ENCODE assay signal across 22 cellular contexts in genomic region chr11:7905549-7905948, GRCh38. TPM values are rescaled to one million over a fixed set of nuclear protein-coding genes. Genes with fewer than 3 reads are reported as not detected.
A peak's percentile ranks its signal among the peaks of the same experiment; 100 is the strongest.
DNase-seq lines count a peak whose midpoint lies in the region; ATAC-seq and TF ChIP-seq lines count a peak whose summit lies in the region.
"Had no signal": no experiment of that assay in that cellular context is flagged by ENCODE, and none has a peak within 500 bp of the region (broad histone marks: within the 10 kb centered on the region; RNA-seq: fewer than 3 reads in every experiment).

No MANE protein-coding gene starts in this region.

- in situ Hi-C loops in Panc1 (cut with HindIII; ENCODE audit: low pct_unique_long_range_greater_than_20kb, low sequenced_read_pairs): no loop called here

- no peak for TF ChIP-seq POLR2A in esophagus squamous epithelium (IDR thresholded peaks at IDR 0.05)

- H3K9me3 ChIP-seq in Panc1 (ENCODE audit: control insufficient read depth, insufficient read depth, low read depth, low read length) (no peaks in the 10 kb centered on the region), esophagus squamous epithelium (no peaks in the 10 kb centered on the region), neural progenitor cell (ENCODE audit: low read depth) (no peaks in the 10 kb centered on the region)
- H3K9me3 ChIP-seq: MG63, Peyer's patch had no signal

- CTCF ChIA-PET in Calu3 (lab: Charles Lee): interaction anchor here (0.7 to 3.2 kb wide), 5 partner anchors 12 to 194 kb away, joined by 3 to 30 read pairs (median 7); partner anchors contain the start of gene EIF3F
- CTCF ChIA-PET in Panc1 (lab: Charles Lee): interaction anchor here (1.5 kb wide), 1 partner anchor 81 kb away, joined by 6 read pairs; the partner anchor contains the start of gene EIF3F
- CTCF ChIA-PET in activated CD8-positive, alpha-beta memory T cell treated with anti-CD3 and anti-CD28 coated beads, Interleukin-2, amount 10 ng/mL, durations not matched to agents 7 days and 5 days (lab: Charles Lee): interaction anchor here (1.4 kb wide), 2 partner anchors 12 to 81 kb away, joined by 3 to 4 read pairs; partner anchors contain the start of gene EIF3F

- H3K79me2 ChIP-seq in neural progenitor cell (ENCODE audit: low read depth): no peaks in the 10 kb centered on the region

- no peak for TF ChIP-seq CTCF in Calu3 (IDR thresholded peaks at IDR 0.05; ENCODE audit: unreplicated experiment)
- TF ChIP-seq CTCF in Panc1 (IDR thresholded peaks at IDR 0.05): no peak
- no peak for TF ChIP-seq CTCF in esophagus squamous epithelium (IDR thresholded peaks at IDR 0.05)
- TF ChIP-seq CTCF in neural progenitor cell (IDR thresholded peaks at IDR 0.05): no peak
- no peak for TF ChIP-seq CTCF in GM20000 (IDR thresholded peaks at IDR 0.05; ENCODE audit: extremely low read depth, missing control alignments)

- POLR2A ChIA-PET in Panc1 (lab: Charles Lee): no interaction called here

- no peak overlapping the region for H3K9ac ChIP-seq in neural progenitor cell

- BruUV-seq in Calu3 (replicated peaks; lab: Mats Ljungman, UMichigan) (no TSS peak), Panc1 (replicated peaks; lab: Mats Ljungman, UMichigan) (no TSS peak)

- WGBS in esophagus squamous epithelium, 2 donors: 39 to 51% methylated on average over 7 to 9 of the region's 9 CpGs

- no peaks in the 10 kb centered on the region for H3K36me3 ChIP-seq in Panc1 (ENCODE audit: control insufficient read depth, insufficient read depth, low read length)
- H3K36me3 ChIP-seq in esophagus squamous epithelium: no peaks in the 10 kb centered on the region
- H3K36me3 ChIP-seq in neural progenitor cell: no peaks in the 10 kb centered on the region
- H3K36me3 ChIP-seq: MG63, Peyer's patch had no signal

- H3K27ac ChIP-seq in Panc1 (ENCODE audit: low read length) (no peak overlapping the region), esophagus squamous epithelium (peak overlapping the region in 3 of 4 donors; percentile 5 to 28 (median 6)), neural progenitor cell (no peak overlapping the region)
- H3K27ac ChIP-seq: Peyer's patch, VCaP had no signal

- H2AFZ ChIP-seq in neural progenitor cell (replicated peaks): peak overlapping the region; percentile 86

- peak overlapping the region; percentile 4 for H3K4me2 ChIP-seq in neural progenitor cell

- H3K36me3 Mint-ChIP-seq in Calu3 (ENCODE audit: insufficient read depth, unreplicated experiment) (no peaks in the 10 kb centered on the region), neural progenitor cell (no peaks in the 10 kb centered on the region)
- H3K36me3 Mint-ChIP-seq in activated CD8-positive, alpha-beta memory T cell treated with anti-CD3 and anti-CD28 coated beads, Interleukin-2, amount 10 ng/mL, durations not matched to agents 7 days and 5 days: no peaks in the 10 kb centered on the region
- H3K36me3 Mint-ChIP-seq: CD4-positive, CD25-positive, alpha-beta regulatory T cell; natural killer cell treated with Interleukin-12 subunit alpha and Interleukin-12 subunit beta and Interleukin-15 and Interleukin-18, amount 100 ng/mL, for 72 hours had no signal

- H3K27me3 ChIP-seq in Panc1 (ENCODE audit: control insufficient read depth, insufficient read depth, low read length): no peaks in the 10 kb centered on the region; the same call in 1 of the 2 replicates
- H3K27me3 ChIP-seq in esophagus squamous epithelium: no peaks in the 10 kb centered on the region
- no peaks in the 10 kb centered on the region for H3K27me3 ChIP-seq in neural progenitor cell
- H3K27me3 ChIP-seq: MG63, Peyer's patch had no signal

- intact Hi-C loops in Calu3 (cut with micrococcal nuclease; ENCODE audit: unreplicated experiment) (no loop called here), Panc1 (cut with micrococcal nuclease; ENCODE audit: unreplicated experiment) (no loop called here), esophagus squamous epithelium (cut with DNase I) (no loop called here)

- H4K20me1 ChIP-seq in neural progenitor cell (ENCODE audit: low read depth): no peaks in the 10 kb centered on the region

- H3K27ac Mint-ChIP-seq in Calu3 (ENCODE audit: unreplicated experiment): peak overlapping the region; percentile 65
- H3K27ac Mint-ChIP-seq in neural progenitor cell: peak overlapping the region; percentile 92
- H3K27ac Mint-ChIP-seq in activated CD8-positive, alpha-beta memory T cell treated with anti-CD3 and anti-CD28 coated beads, Interleukin-2, amount 10 ng/mL, durations not matched to agents 7 days and 5 days: no peak overlapping the region
- H3K27ac Mint-ChIP-seq: CD4-positive, CD25-positive, alpha-beta regulatory T cell; natural killer cell treated with Interleukin-12 subunit alpha and Interleukin-12 subunit beta and Interleukin-15 and Interleukin-18, amount 100 ng/mL, for 72 hours had no signal

- H3K4me3 ChIP-seq in Panc1 (ENCODE audit: low read depth in 2 of 2, low read length in 2 of 2) (no peak overlapping the region), esophagus squamous epithelium (no peak overlapping the region), neural progenitor cell (no peak overlapping the region)
- H3K4me3 ChIP-seq: MG63, Peyer's patch had no signal

- H3K4me1 ChIP-seq in Panc1 (ENCODE audit: control insufficient read depth, insufficient read depth, low read length) (no peaks in the 10 kb centered on the region), esophagus squamous epithelium (peaks cover 0 to 18% (median 2%) of the 10 kb centered on the region in 3 donors), neural progenitor cell (peaks cover 44% of the 10 kb centered on the region)
- H3K4me1 ChIP-seq: Peyer's patch had no signal

- H3K9me3 Mint-ChIP-seq in Calu3 (ENCODE audit: low read depth, unreplicated experiment) (no peaks in the 10 kb centered on the region), neural progenitor cell (no peaks in the 10 kb centered on the region)
- no peaks in the 10 kb centered on the region for H3K9me3 Mint-ChIP-seq in activated CD8-positive, alpha-beta memory T cell treated with anti-CD3 and anti-CD28 coated beads, Interleukin-2, amount 10 ng/mL, durations not matched to agents 7 days and 5 days (ENCODE audit: low read depth)
- H3K9me3 Mint-ChIP-seq: CD4-positive, CD25-positive, alpha-beta regulatory T cell; natural killer cell treated with Interleukin-12 subunit alpha and Interleukin-12 subunit beta and Interleukin-15 and Interleukin-18, amount 100 ng/mL, for 72 hours had no signal

- ATAC-seq in Panc1 (peak; percentile 42; the same call in 1 of the 2 replicates), HG03439 (IDR thresholded peaks at IDR 0.05; ENCODE audit: unreplicated experiment) (no peak)
- no peak for ATAC-seq in activated CD8-positive, alpha-beta memory T cell treated with anti-CD3 and anti-CD28 coated beads, Interleukin-2, amount 10 ng/mL, durations not matched to agents 7 days and 5 days
- ATAC-seq: natural killer cell treated with Interleukin-12 subunit alpha and Interleukin-12 subunit beta and Interleukin-15 and Interleukin-18, amount 100 ng/mL, for 72 hours; right cardiac atrium had no signal

- DNase-seq in Calu3 (no peak), Panc1 (ENCODE audit: low read depth, low spot score) (no peak), esophagus squamous epithelium (lab: John Stamatoyannopoulos, UW) (no peak), neural progenitor cell (ENCODE audit: low spot score) (no peak), GM20000 (ENCODE audit: low spot score) (no peak)
- no peak for DNase-seq in activated naive CD4-positive, alpha-beta T cell treated with Interleukin-2 at 50 U/mL for 16 hours
- no peak for DNase-seq in activated CD8-positive, alpha-beta memory T cell treated with anti-CD3 and anti-CD28 coated beads, Interleukin-2, amount 10 ng/mL, durations not matched to agents 7 days and 5 days
- DNase-seq: activated gamma-delta T cell; CD4-positive, CD25-positive, alpha-beta regulatory T cell; hippocampal formation; MG63; NCI-H2029 treated with DMSO at 0.1 percent for 48 hours; NCI-H510A treated with DMSO at 0.1 percent for 48 hours; Peyer's patch; right cardiac atrium; stimulated activated CD4-positive, alpha-beta T cell treated with anti-CD3 and anti-CD28 coated beads, Interleukin-2, amount 100 ng/mL, for 48 hours had no signal

- H3K27me3 Mint-ChIP-seq in Calu3 (ENCODE audit: unreplicated experiment) (no peaks in the 10 kb centered on the region), neural progenitor cell (ENCODE audit: insufficient read depth, low read depth) (peaks cover 3% of the 10 kb centered on the region)
- peaks cover 56% of the 10 kb centered on the region for H3K27me3 Mint-ChIP-seq in activated CD8-positive, alpha-beta memory T cell treated with anti-CD3 and anti-CD28 coated beads, Interleukin-2, amount 10 ng/mL, durations not matched to agents 7 days and 5 days

- H3K4me3 Mint-ChIP-seq in Calu3 (ENCODE audit: low read depth, unreplicated experiment) (peak overlapping the region; percentile 24), neural progenitor cell (no peak overlapping the region)
- no peak overlapping the region for H3K4me3 Mint-ChIP-seq in activated CD8-positive, alpha-beta memory T cell treated with anti-CD3 and anti-CD28 coated beads, Interleukin-2, amount 10 ng/mL, durations not matched to agents 7 days and 5 days
- H3K4me3 Mint-ChIP-seq: CD4-positive, CD25-positive, alpha-beta regulatory T cell; natural killer cell treated with Interleukin-12 subunit alpha and Interleukin-12 subunit beta and Interleukin-15 and Interleukin-18, amount 100 ng/mL, for 72 hours had no signal

- H3K4me1 Mint-ChIP-seq in Calu3 (ENCODE audit: low read depth, unreplicated experiment): peaks cover 32% of the 10 kb centered on the region
- peaks cover 39% of the 10 kb centered on the region for H3K4me1 Mint-ChIP-seq in neural progenitor cell
- H3K4me1 Mint-ChIP-seq in activated CD8-positive, alpha-beta memory T cell treated with anti-CD3 and anti-CD28 coated beads, Interleukin-2, amount 10 ng/mL, durations not matched to agents 7 days and 5 days: no peaks in the 10 kb centered on the region

- H3F3A ChIP-seq in neural progenitor cell (ENCODE audit: low read depth): peaks cover 21% of the 10 kb centered on the region

RNA-seq across cellular contexts. Expression of gene OR10A6, which starts 25.5 kb away (rescaled TPM):
- total RNA-seq in Calu3 (2022) (not detected in 2 replicates), Panc1 (2021; ENCODE audit: unreplicated experiment) (not detected), esophagus squamous epithelium (not detected), neural progenitor cell (ENCODE audit: low replicate concordance) (not detected in 2 replicates)
- not detected for polyA plus RNA-seq in Panc1 (2012; ENCODE audit: insufficient read length)
- not detected for total RNA-seq in activated CD8-positive, alpha-beta memory T cell treated with anti-CD3 and anti-CD28 coated beads, Interleukin-2, amount 10 ng/mL, durations not matched to agents 7 days and 5 days
- total RNA-seq: CD4-positive, CD25-positive, alpha-beta regulatory T cell; dermis blood vessel endothelial cell; HT-29; natural killer cell treated with Interleukin-12 subunit alpha and Interleukin-12 subunit beta and Interleukin-15 and Interleukin-18, amount 100 ng/mL, for 72 hours; Peyer's patch; right cardiac atrium; ureter had no signal
- polyA plus RNA-seq: CD4-positive, CD25-positive, alpha-beta regulatory T cell; right cardiac atrium had no signal

RNA-seq across cellular contexts. Expression of gene OR10A3, which starts 36.0 kb away (rescaled TPM):
- total RNA-seq in Calu3 (2022) (not detected in 2 replicates), Panc1 (2021; ENCODE audit: unreplicated experiment) (not detected), esophagus squamous epithelium (not detected), neural progenitor cell (ENCODE audit: low replicate concordance) (not detected in 2 replicates)
- not detected for polyA plus RNA-seq in Panc1 (2012; ENCODE audit: insufficient read length)
- not detected for total RNA-seq in activated CD8-positive, alpha-beta memory T cell treated with anti-CD3 and anti-CD28 coated beads, Interleukin-2, amount 10 ng/mL, durations not matched to agents 7 days and 5 days
- total RNA-seq: CD4-positive, CD25-positive, alpha-beta regulatory T cell; dermis blood vessel endothelial cell; HT-29; natural killer cell treated with Interleukin-12 subunit alpha and Interleukin-12 subunit beta and Interleukin-15 and Interleukin-18, amount 100 ng/mL, for 72 hours; Peyer's patch; right cardiac atrium; ureter had no signal
- polyA plus RNA-seq: CD4-positive, CD25-positive, alpha-beta regulatory T cell; right cardiac atrium had no signal

RNA-seq across cellular contexts. Expression of gene NLRP10, which starts 59.7 kb away (rescaled TPM):
- total RNA-seq in Calu3 (2022): not detected in 2 replicates
- not detected for total RNA-seq in Panc1 (2021; ENCODE audit: unreplicated experiment)
- polyA plus RNA-seq in Panc1 (2012; ENCODE audit: insufficient read length): not detected
- total RNA-seq in esophagus squamous epithelium: not detected
- not detected in 2 replicates for total RNA-seq in neural progenitor cell (ENCODE audit: low replicate concordance)
- total RNA-seq in activated CD8-positive, alpha-beta memory T cell treated with anti-CD3 and anti-CD28 coated beads, Interleukin-2, amount 10 ng/mL, durations not matched to agents 7 days and 5 days: not detected
- total RNA-seq: CD4-positive, CD25-positive, alpha-beta regulatory T cell; HT-29; natural killer cell treated with Interleukin-12 subunit alpha and Interleukin-12 subunit beta and Interleukin-15 and Interleukin-18, amount 100 ng/mL, for 72 hours; Peyer's patch; right cardiac atrium; ureter had no signal
- polyA plus RNA-seq: CD4-positive, CD25-positive, alpha-beta regulatory T cell; right cardiac atrium had no signal

Comparison
In these comparisons a context has a peak if more than half of its experiments do, and no peak if none do; other contexts are left out.
1. H3K27ac ChIP-seq: peak in esophagus squamous epithelium (3 of 4); none in Panc1 (single experiment) and neural progenitor cell (single experiment).